In genomic region chr18:56637897-56638231, GRCh38 we compare ENCODE assay signal across 7 cellular contexts. TPM values are rescaled to one million over a fixed set of nuclear protein-coding genes. Genes with fewer than 3 reads are reported as not detected.
DNase-seq lines count a peak whose midpoint lies in the region; ATAC-seq and TF ChIP-seq lines count a peak whose summit lies in the region.

No MANE protein-coding gene starts in this region.

- H3K4me3 Mint-ChIP-seq in mesothelial cell of epicardium, result peak overlapping the region; percentile 98

- no peak for TF ChIP-seq CTCF in HFF-Myc (IDR thresholded peaks at IDR 0.05; ENCODE audit: low read depth, low read length, missing control alignments)
- no peak for TF ChIP-seq CTCF in mesothelial cell of epicardium (IDR thresholded peaks at IDR 0.05; ENCODE audit: unreplicated experiment)
- no peak for TF ChIP-seq CTCF in uterus (IDR thresholded peaks at IDR 0.05)

- H3K27me3 Mint-ChIP-seq in mesothelial cell of epicardium (ENCODE audit: low read depth), result no peaks in the 10 kb centered on the region

- peaks cover 8% of the 10 kb centered on the region for H3K9me3 Mint-ChIP-seq in mesothelial cell of epicardium

- DNase-seq in HFF-Myc (ENCODE audit: extremely low read depth, low read depth), result no peak
- peak; percentile 63 for DNase-seq in OCI-M1 (lab: John Stamatoyannopoulos, UW)
- peak; percentile 21 for DNase-seq in dermis blood vessel endothelial cell
- DNase-seq in mesothelial cell of epicardium (ENCODE audit: low spot score in 2 of 2, unreplicated experiment in 2 of 2), result no peak
- DNase-seq in uterus, result no peak
- DNase-seq in UCSD-AML1 (lab: John Stamatoyannopoulos, UW; ENCODE audit: unreplicated experiment), result no peak

- H3K27me3 ChIP-seq in uterus, result no peaks in the 10 kb centered on the region

- H3K4me3 ChIP-seq in HFF-Myc (replicated peaks; ENCODE audit: low read depth, low read length) (peak overlapping the region; percentile 82), uterus (peak overlapping the region; percentile 95 to 100)

- peak; percentile 7 for ATAC-seq in GM18861 (IDR thresholded peaks at IDR 0.05; ENCODE audit: unreplicated experiment)

- peaks cover 32% of the 10 kb centered on the region for H3K4me1 Mint-ChIP-seq in mesothelial cell of epicardium

- no peaks in the 10 kb centered on the region for H3K9me3 ChIP-seq in uterus

- H3K4me1 ChIP-seq in uterus, result no peaks in the 10 kb centered on the region

- no peak for TF ChIP-seq POLR2A in uterus (IDR thresholded peaks at IDR 0.05)

- no peaks in the 10 kb centered on the region for H3K36me3 ChIP-seq in uterus

- H3K27ac ChIP-seq in uterus, result peak overlapping the region; percentile 97

- intact Hi-C loops in uterus (cut with DNase I; ENCODE audit: low total_unique reads), result no loop called here

- peaks cover 10% of the 10 kb centered on the region for H3K36me3 Mint-ChIP-seq in mesothelial cell of epicardium

- peak overlapping the region; percentile 100 for H3K27ac Mint-ChIP-seq in mesothelial cell of epicardium

RNA-seq across cellular contexts. Expression of gene TXNL1, which starts 0.5 kb away (rescaled TPM):
- total RNA-seq in dermis blood vessel endothelial cell (51.6 and 76.3 TPM in 2 replicates), mesothelial cell of epicardium (75.9 to 77.3 TPM (median 76.9 TPM) in 3 replicates), uterus (10 to 100 TPM in 2 of 4 donors, 1 to 10 TPM in 2; 5.6 to 67.3 (median 37.1) TPM)

RNA-seq across cellular contexts. Expression of gene WDR7, which starts 13.3 kb away (rescaled TPM):
- total RNA-seq in dermis blood vessel endothelial cell (28.1 and 38.8 TPM in 2 replicates), mesothelial cell of epicardium (22.8 to 28.0 TPM (median 27.4 TPM) in 3 replicates), uterus (10 to 100 TPM; 19.2 to 66.2 (median 33.8) TPM)

Comparison
In these comparisons a context has a peak if more than half of its experiments do, and no peak if none do; other contexts are left out.
1. DNase-seq: peak in OCI-M1 (single experiment) and dermis blood vessel endothelial cell (single experiment); none in HFF-Myc (single experiment), mesothelial cell of epicardium (0 of 2), uterus (0 of 2) and UCSD-AML1 (single experiment).